ENCODE assay signal across 8 cellular contexts in genomic region chr4:38902695-38903094, GRCh38. TPM values are rescaled to one million over a fixed set of nuclear protein-coding genes. Genes with fewer than 3 reads are reported as not detected.
DNase-seq lines count a peak whose midpoint lies in the region; ATAC-seq and TF ChIP-seq lines count a peak whose summit lies in the region.

No MANE protein-coding gene starts in this region.

- DNase-seq in BE2C (no peak), NCI-H69 (lab: John Stamatoyannopoulos, UW) (peak; percentile 6), chondrocyte (ENCODE audit: low spot score) (no peak), naive B cell (peak; percentile 39), epidermal melanocyte (ENCODE audit: insufficient read length, low spot score) (no peak)
- no peak for DNase-seq in stimulated activated CD4-positive, alpha-beta T cell treated with anti-CD3 and anti-CD28 coated beads, Interleukin-4, amount 100 ng/mL, for 1 hour

- H3K4me1 Mint-ChIP-seq in chondrocyte (ENCODE audit: low read depth) (peaks cover 8% of the 10 kb centered on the region), naive B cell (peaks cover 4 to 12% (median 12%) of the 10 kb centered on the region in 3 donors)

- TF ChIP-seq CTCF in BE2C (IDR thresholded peaks at IDR 0.05; ENCODE audit: low read depth, low read length) (peak; percentile 42), chondrocyte (IDR thresholded peaks at IDR 0.05) (peak; percentile 79)

- H3K9me3 ChIP-seq in BE2C = no peaks in the 10 kb centered on the region

- H3K27ac Mint-ChIP-seq in chondrocyte (ENCODE audit: unreplicated experiment) (peak overlapping the region; percentile 36), naive B cell (no peak overlapping the region)

- peaks cover 38% of the 10 kb centered on the region for H3K36me3 Mint-ChIP-seq in chondrocyte (ENCODE audit: low read depth)
- no peaks in the 10 kb centered on the region for H3K36me3 Mint-ChIP-seq in naive B cell

- H3K4me1 ChIP-seq in BE2C = no peaks in the 10 kb centered on the region

- H3K27me3 ChIP-seq in BE2C = no peaks in the 10 kb centered on the region

- H3K4me3 ChIP-seq in BE2C (ENCODE audit: low read depth, low read length) = no peak overlapping the region

- H3K27me3 Mint-ChIP-seq in chondrocyte (ENCODE audit: low read depth) (no peaks in the 10 kb centered on the region), naive B cell (no peaks in the 10 kb centered on the region)

- H3K4me3 Mint-ChIP-seq in chondrocyte (ENCODE audit: unreplicated experiment) (no peak overlapping the region), naive B cell (no peak overlapping the region)

- no peaks in the 10 kb centered on the region for H3K9me3 Mint-ChIP-seq in chondrocyte (ENCODE audit: low read depth)
- H3K9me3 Mint-ChIP-seq in naive B cell = no peaks in the 10 kb centered on the region

- H3K36me3 ChIP-seq in BE2C = no peaks in the 10 kb centered on the region

- peak; percentile 60 for ATAC-seq in GM21423 (IDR thresholded peaks at IDR 0.05; ENCODE audit: unreplicated experiment)
- ATAC-seq in naive B cell (ENCODE audit: low read depth in 2 of 2) = peak; percentile 71 to 74
- no peak for ATAC-seq in HG03520 (IDR thresholded peaks at IDR 0.05; ENCODE audit: unreplicated experiment)

RNA-seq across cellular contexts. Expression of gene FAM114A1, which starts 35.1 kb away (rescaled TPM):
- not detected for polyA plus RNA-seq in BE2C (2012; ENCODE audit: insufficient read depth, insufficient read length, low read depth)
- total RNA-seq in chondrocyte = 223 to 245 TPM (median 230 TPM) in 3 replicates
- polyA plus RNA-seq in naive B cell (ENCODE audit: low read depth in 6 of 6) = under 1 TPM in 2 of 6 donors, not detected in 4; 0.16 to 0.43 TPM

RNA-seq across cellular contexts. Expression of gene TLR6, which starts 46.1 kb away (rescaled TPM):
- not detected for polyA plus RNA-seq in BE2C (2012; ENCODE audit: insufficient read depth, insufficient read length, low read depth)
- 2.0 to 2.9 TPM (median 2.6 TPM) in 3 replicates for total RNA-seq in chondrocyte
- 1 to 10 TPM; 4.0 to 7.9 (median 6.2) TPM for polyA plus RNA-seq in naive B cell (ENCODE audit: low read depth in 6 of 6)

Comparison
In these comparisons a context has a peak if more than half of its experiments do, and no peak if none do; other contexts are left out.
1. DNase-seq: peak in NCI-H69 (single experiment) and naive B cell (single experiment); none in BE2C (single experiment), chondrocyte (single experiment), epidermal melanocyte (single experiment) and stimulated activated CD4-positive, alpha-beta T cell treated with anti-CD3 and anti-CD28 coated beads, Interleukin-4, amount 100 ng/mL, for 1 hour (single experiment).